Comparison of ENCODE assay signal across 8 cellular contexts in genomic region chr4:159227378-159227777, GRCh38.
DNase-seq lines count a peak whose midpoint lies in the region; ATAC-seq and TF ChIP-seq lines count a peak whose summit lies in the region.

No MANE protein-coding gene starts in this region.

- no peaks in the 10 kb centered on the region for H3K27me3 ChIP-seq in heart right ventricle

- no peaks in the 10 kb centered on the region for H3K36me3 Mint-ChIP-seq in WTC11
- H3K36me3 Mint-ChIP-seq in immature natural killer cell, result no peaks in the 10 kb centered on the region

- ATAC-seq in GM18868 (IDR thresholded peaks at IDR 0.05; ENCODE audit: unreplicated experiment) (peak; percentile 66), WTC11 (no peak), heart right ventricle (peak in 7 of 8 donors; percentile 30 to 74 (median 45))

- H3K4me1 Mint-ChIP-seq in WTC11 (peaks cover 54% of the 10 kb centered on the region), immature natural killer cell (peaks cover 12% of the 10 kb centered on the region in 2 donors)

- H3K9me3 Mint-ChIP-seq in WTC11 (peaks cover 4% of the 10 kb centered on the region), immature natural killer cell (no peaks in the 10 kb centered on the region)

- H3K27ac Mint-ChIP-seq in WTC11 (peak overlapping the region; percentile 21; the same call in 1 of the 2 replicates), immature natural killer cell (no peak overlapping the region)

- DNase-seq in WTC11 (ENCODE audit: low spot score) (no peak), heart right ventricle (no peak), renal cortical epithelial cell (ENCODE audit: low read depth) (peak; percentile 59), GM13976 (ENCODE audit: low spot score) (no peak), SHP77 (lab: John Stamatoyannopoulos, UW) (no peak), OCI-M2 (lab: John Stamatoyannopoulos, UW; ENCODE audit: unreplicated experiment) (no peak), immature natural killer cell (no peak)

- TF ChIP-seq CTCF in WTC11 (IDR thresholded peaks at IDR 0.05) (no peak), heart right ventricle (IDR thresholded peaks at IDR 0.05) (no peak), GM13976 (IDR thresholded peaks at IDR 0.05; ENCODE audit: borderline replicate concordance, control extremely low read depth, extremely low read depth, insufficient read depth, missing control alignments) (no peak)

- peaks cover 0 to 4% (median 0%) of the 10 kb centered on the region in 11 donors for H3K9me3 ChIP-seq in heart right ventricle

- H3K36me3 ChIP-seq in heart right ventricle, result no peaks in the 10 kb centered on the region

- H3K27ac ChIP-seq in heart right ventricle, result peak overlapping the region; percentile 41 to 91 (median 82)

- in situ Hi-C loops in GM13976 (cut with MboI; ENCODE audit: low sequenced_read_pairs, unreplicated experiment), result no loop called here

- intact Hi-C loops in heart right ventricle (cut with DNase I), result loop anchor here in 1 of 10 donors (10.0 kb wide), 1 partner anchor 107 kb away; no protein-coding TSS in a partner anchor

- H3K4me3 Mint-ChIP-seq in WTC11 (no peak overlapping the region), immature natural killer cell (no peak overlapping the region)

- 20 to 41% methylated on average over 3 of the region's 3 CpGs for WGBS in heart right ventricle, 2 donors

- H3K4me1 ChIP-seq in heart right ventricle, result peaks cover 0 to 74% (median 30%) of the 10 kb centered on the region in 9 donors

- H3K27me3 Mint-ChIP-seq in WTC11 (ENCODE audit: low read depth) (no peaks in the 10 kb centered on the region), immature natural killer cell (ENCODE audit: low read depth in 3 of 3) (no peaks in the 10 kb centered on the region)

- POLR2A ChIA-PET in WTC11 (lab: Charles Lee), result no interaction called here

- peak overlapping the region in 4 of 10 donors; percentile 46 to 57 (median 51) for H3K4me3 ChIP-seq in heart right ventricle

- CTCF ChIA-PET in WTC11 (lab: Charles Lee), result interaction anchor here (1.2 kb wide), 1 partner anchor 35 kb away, joined by 4 read pairs; no protein-coding TSS in a partner anchor

TF ChIP-seq in WTC11, 78 proteins besides CTCF, POLR2A, EP300 and RAD21 (continues in another document):
- no peak for TF ChIP-seq TEAD4 (CRISPR knock-in tag; IDR thresholded peaks at IDR 0.05)
- no peak for TF ChIP-seq JUN (CRISPR knock-in tag; IDR thresholded peaks at IDR 0.05)
- no peak for TF ChIP-seq FOXJ3 (CRISPR knock-in tag; IDR thresholded peaks at IDR 0.05; ENCODE audit: borderline replicate concordance)
- no peak for TF ChIP-seq GRHL2 (CRISPR knock-in tag; IDR thresholded peaks at IDR 0.05; ENCODE audit: insufficient replicate concordance, severe bottlenecking)
- TF ChIP-seq NR1H2 (CRISPR knock-in tag; IDR thresholded peaks at IDR 0.05), result no peak
- TF ChIP-seq IRF2 (CRISPR knock-in tag; IDR thresholded peaks at IDR 0.05; ENCODE audit: borderline replicate concordance, low read depth), result no peak
- no peak for TF ChIP-seq ETV6 (CRISPR knock-in tag; IDR thresholded peaks at IDR 0.05)
- no peak for TF ChIP-seq MXD4 (CRISPR knock-in tag; IDR thresholded peaks at IDR 0.05; ENCODE audit: borderline replicate concordance)
- no peak for TF ChIP-seq ZNF512 (CRISPR knock-in tag; IDR thresholded peaks at IDR 0.05; ENCODE audit: borderline replicate concordance)
- no peak for TF ChIP-seq ZNF425 (CRISPR knock-in tag; conservative IDR thresholded peaks at IDR 0.05)
- TF ChIP-seq USF2 (CRISPR knock-in tag; IDR thresholded peaks at IDR 0.05), result no peak
- TF ChIP-seq ZNF219 (CRISPR knock-in tag; IDR thresholded peaks at IDR 0.05; ENCODE audit: borderline replicate concordance), result no peak
- TF ChIP-seq GABPB1 (CRISPR knock-in tag; IDR thresholded peaks at IDR 0.05), result no peak
- TF ChIP-seq USF1 (CRISPR knock-in tag; IDR thresholded peaks at IDR 0.05), result no peak
- TF ChIP-seq GTF2I (CRISPR knock-in tag; conservative IDR thresholded peaks at IDR 0.05), result no peak
- no peak for TF ChIP-seq ZNF281 (CRISPR knock-in tag; IDR thresholded peaks at IDR 0.05)
